In the genomic region with DNA sequence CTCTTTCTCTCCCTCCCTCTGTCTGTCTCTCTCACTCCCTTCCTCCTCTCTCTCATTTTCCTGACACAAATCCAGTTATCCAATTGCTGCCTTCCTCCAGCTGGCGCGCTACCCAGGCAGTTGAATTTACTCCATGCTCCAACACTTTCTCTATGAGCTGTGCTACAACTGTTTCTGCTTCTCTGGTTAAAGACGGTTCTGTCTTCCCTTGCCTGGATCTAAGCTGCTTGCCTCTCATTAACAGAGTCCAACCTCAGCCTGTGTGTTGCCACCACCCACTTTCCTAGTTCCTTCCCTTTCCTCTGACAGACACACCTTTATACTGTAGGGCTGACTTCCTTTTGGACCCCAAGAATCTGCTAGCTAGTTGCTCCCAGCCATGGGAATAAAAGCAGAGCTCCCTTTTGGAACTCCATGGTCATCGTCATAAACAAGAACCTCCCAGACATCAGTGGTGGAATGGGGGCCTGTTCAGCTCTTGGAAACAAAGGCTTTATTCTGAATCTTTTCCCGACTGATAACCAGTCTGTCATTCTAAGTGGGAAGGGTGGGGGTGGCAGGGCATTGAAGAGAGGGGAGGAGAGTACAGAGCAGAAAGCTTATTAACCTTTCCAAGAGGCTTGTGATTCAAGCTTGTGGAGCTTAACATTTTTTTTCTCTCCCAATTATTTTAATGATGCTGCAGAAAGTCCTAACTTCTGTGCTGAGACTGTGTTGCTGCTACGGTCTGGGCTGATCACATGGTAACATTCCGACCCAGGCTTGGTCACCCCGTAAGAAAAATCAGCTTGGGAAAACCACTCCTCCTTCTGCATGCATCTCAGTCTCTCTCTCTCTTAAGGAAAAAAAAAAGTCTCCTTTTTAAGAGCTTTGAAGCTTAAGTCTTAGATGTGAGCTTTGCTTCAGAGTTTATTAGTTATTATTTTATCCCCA, we compare ENCODE assay signal across 13 cellular contexts. TPM values are rescaled to one million over a fixed set of nuclear protein-coding genes. Genes with fewer than 3 reads are reported as not detected.
DNase-seq lines count a peak whose midpoint lies in the region; ATAC-seq and TF ChIP-seq lines count a peak whose summit lies in the region.
"Had no signal": no experiment of that assay in that cellular context is flagged by ENCODE, and none has a peak within 500 bp of the region (broad histone marks: within the 10 kb centered on the region; RNA-seq: fewer than 3 reads in every experiment).

No MANE protein-coding gene starts in this region.

- H3K36me3 Mint-ChIP-seq in Calu3 (ENCODE audit: insufficient read depth, unreplicated experiment) (no peaks in the 10 kb centered on the region), endodermal cell (ENCODE audit: low read depth) (peaks cover 3% of the 10 kb centered on the region), progenitor cell of endocrine pancreas (ENCODE audit: insufficient read depth) (no peaks in the 10 kb centered on the region)

- H3K9ac ChIP-seq in endodermal cell (ENCODE audit: extremely low read depth, low read length, poor library complexity, severe bottlenecking) = no peak overlapping the region

- H3K27me3 Mint-ChIP-seq in Calu3 (ENCODE audit: unreplicated experiment) (no peaks in the 10 kb centered on the region), endodermal cell (ENCODE audit: insufficient read depth) (no peaks in the 10 kb centered on the region), progenitor cell of endocrine pancreas (no peaks in the 10 kb centered on the region)

- CTCF ChIA-PET in Calu3 (lab: Charles Lee) = interaction anchor here (0.7 to 1.1 kb wide), 4 partner anchors 12 to 95 kb away, joined by 3 to 6 read pairs (median 4); no protein-coding TSS in a partner anchor

- H3K27ac Mint-ChIP-seq in Calu3 (ENCODE audit: unreplicated experiment) (no peak overlapping the region), endodermal cell (peak overlapping the region; percentile 68), progenitor cell of endocrine pancreas (peak overlapping the region; percentile 31)

- peaks cover 14% of the 10 kb centered on the region for H3K4me1 ChIP-seq in endodermal cell (ENCODE audit: control insufficient read depth, insufficient read depth, low read length)

- no TSS peak for BruUV-seq in Calu3 (replicated peaks; lab: Mats Ljungman, UMichigan)

- intact Hi-C loops in Calu3 (cut with micrococcal nuclease; ENCODE audit: unreplicated experiment) = no loop called here

- H3K4me1 Mint-ChIP-seq in Calu3 (ENCODE audit: low read depth, unreplicated experiment) = peaks cover 32% of the 10 kb centered on the region
- peaks cover 41% of the 10 kb centered on the region for H3K4me1 Mint-ChIP-seq in endodermal cell
- peaks cover 30% of the 10 kb centered on the region for H3K4me1 Mint-ChIP-seq in progenitor cell of endocrine pancreas (ENCODE audit: low read depth)

- H3K4me3 Mint-ChIP-seq in Calu3 (ENCODE audit: low read depth, unreplicated experiment) = peak overlapping the region; percentile 0
- H3K4me3 Mint-ChIP-seq in endodermal cell = no peak overlapping the region
- H3K4me3 Mint-ChIP-seq in progenitor cell of endocrine pancreas (ENCODE audit: low read depth) = no peak overlapping the region

- 78 to 81% methylated on average over 5 to 8 of the region's 8 CpGs for WGBS in endodermal cell (ENCODE audit: insufficient coverage in 1 of 2, insufficient read length in 1 of 2), 2 experiments

- no peak for ATAC-seq in HG03025 (IDR thresholded peaks at IDR 0.05; ENCODE audit: low FRiP score, unreplicated experiment)
- no peak for ATAC-seq in HG03039 (IDR thresholded peaks at IDR 0.05; ENCODE audit: unreplicated experiment)

- no peaks in the 10 kb centered on the region for H3K27me3 ChIP-seq in endodermal cell (ENCODE audit: control insufficient read depth, insufficient read depth, low read length, poor library complexity, severe bottlenecking)
- H3K27me3 ChIP-seq in layer of hippocampus (ENCODE audit: control insufficient read depth, insufficient read depth, low read length) = no peaks in the 10 kb centered on the region

- no peak overlapping the region for H3K27ac ChIP-seq in endodermal cell (ENCODE audit: low read depth, low read length)
- H3K27ac ChIP-seq in layer of hippocampus (ENCODE audit: low read depth, low read length) = peak overlapping the region; percentile 42

- DNase-seq in Calu3 (no peak), endodermal cell (peak; percentile 59), progenitor cell of endocrine pancreas (ENCODE audit: low spot score, unreplicated experiment) (no peak), NCI-H1048 (lab: John Stamatoyannopoulos, UW) (no peak)
- no peak for DNase-seq in stimulated activated CD4-positive, alpha-beta T cell treated with anti-CD3 and anti-CD28 coated beads, Interleukin-2, amount 100 ng/mL, for 48 hours
- DNase-seq: activated T-cell treated with anti-CD3 and anti-CD28 coated beads for 4 hours, DMS79 treated with DMSO at 0.1 percent for 48 hours, HCEC 1CT, NCI-H1092 treated with DMSO at 0.1 percent for 48 hours, NCI-H69 had no signal

- peaks cover 3% of the 10 kb centered on the region for H3K9me3 Mint-ChIP-seq in Calu3 (ENCODE audit: low read depth, unreplicated experiment)
- peaks cover 5% of the 10 kb centered on the region for H3K9me3 Mint-ChIP-seq in endodermal cell
- peaks cover 4% of the 10 kb centered on the region for H3K9me3 Mint-ChIP-seq in progenitor cell of endocrine pancreas (ENCODE audit: low read depth)

- no peak overlapping the region for H3K4me3 ChIP-seq in endodermal cell (ENCODE audit: low read length)

- peaks cover 22% of the 10 kb centered on the region for H3K9me3 ChIP-seq in endodermal cell (ENCODE audit: control insufficient read depth, low read length)

- H3K36me3 ChIP-seq in endodermal cell (ENCODE audit: control insufficient read depth, insufficient read depth, low read length) = no peaks in the 10 kb centered on the region

- no peak for TF ChIP-seq CTCF in Calu3 (IDR thresholded peaks at IDR 0.05; ENCODE audit: unreplicated experiment)
- no peak for TF ChIP-seq CTCF in endodermal cell (conservative IDR thresholded peaks at IDR 0.05)
- no peak for TF ChIP-seq CTCF in progenitor cell of endocrine pancreas (IDR thresholded peaks at IDR 0.05; ENCODE audit: unreplicated experiment)

RNA-seq across cellular contexts. Expression of a gene that starts 31.3 kb away (rescaled TPM):
- total RNA-seq in Calu3 (2022) (4.5 and 5.6 TPM in 2 replicates), endodermal cell (100 to 1,000 TPM; 132 to 205 TPM), progenitor cell of endocrine pancreas (17.6 and 21.1 TPM in 2 replicates)
- 31.7 TPM for polyA plus RNA-seq in endodermal cell (2013, experiment 1 of 2)
- polyA plus RNA-seq in endodermal cell (2013, experiment 2 of 2) = 38.4 TPM
